Comparison of ENCODE assay signal across 1 cellular context in the genomic region with DNA sequence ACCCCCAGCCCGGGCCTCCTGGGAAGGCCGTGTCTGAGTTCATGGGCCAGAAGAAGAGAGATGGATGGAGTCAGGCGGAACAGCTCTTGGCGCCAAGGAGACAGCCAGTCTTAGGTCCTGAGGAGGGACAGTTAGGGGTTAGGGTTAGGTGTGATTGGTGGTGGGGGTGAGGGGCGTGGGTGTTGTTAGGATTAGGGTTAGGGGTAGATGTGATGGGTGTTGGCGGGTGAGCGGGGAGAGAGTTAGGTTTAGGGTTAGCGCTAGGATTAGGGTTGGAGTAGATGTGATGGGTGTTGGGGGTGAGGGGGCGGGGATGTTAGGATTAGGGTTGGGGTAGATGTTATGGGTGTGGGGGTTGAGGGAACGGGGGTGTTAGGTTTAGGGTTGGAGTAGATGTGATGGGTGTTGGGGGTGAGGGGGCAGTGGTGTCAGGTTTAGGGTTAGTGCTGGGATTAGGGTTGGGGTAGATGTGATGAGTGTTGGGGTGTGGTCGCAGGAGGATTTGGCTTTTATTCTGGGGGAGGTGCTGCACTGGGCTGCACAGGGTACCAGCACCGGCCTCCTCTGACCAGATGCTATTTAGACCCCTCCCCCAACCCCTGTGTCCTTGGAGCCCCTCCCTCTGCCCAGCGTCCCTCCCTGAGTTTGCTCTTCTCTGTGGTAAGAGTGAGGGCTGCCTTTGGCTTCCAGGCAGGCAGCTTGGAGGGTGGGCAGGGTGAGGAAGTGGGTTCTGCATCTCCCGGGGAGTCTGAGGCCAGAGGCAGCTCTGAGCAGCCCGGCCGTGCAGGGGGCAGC.
TF ChIP-seq lines count a peak whose summit lies in the region.

No MANE protein-coding gene starts in this region.

TF ChIP-seq in IMR-90, 13 proteins besides CTCF, POLR2A, EP300 and RAD21 (continued from another document):
- no peak for TF ChIP-seq USF2 (IDR thresholded peaks at IDR 0.05; ENCODE audit: low read depth, low read length)
- no peak for TF ChIP-seq CEBPB (IDR thresholded peaks at IDR 0.05; ENCODE audit: low read depth, low read length)
- no peak for TF ChIP-seq BHLHE40 (IDR thresholded peaks at IDR 0.05; ENCODE audit: low read depth, low read length)
- no peak for TF ChIP-seq ELK1 (IDR thresholded peaks at IDR 0.05; ENCODE audit: borderline replicate concordance, low read depth, low read length)
- no peak for TF ChIP-seq MAZ (IDR thresholded peaks at IDR 0.05; ENCODE audit: borderline replicate concordance, low read depth, low read length)
- TF ChIP-seq MXI1 (IDR thresholded peaks at IDR 0.05; ENCODE audit: borderline replicate concordance, low read depth, low read length), result no peak
- TF ChIP-seq RFX5 (IDR thresholded peaks at IDR 0.05; ENCODE audit: low read depth, low read length), result no peak
- no peak for TF ChIP-seq CHD1 (IDR thresholded peaks at IDR 0.05; ENCODE audit: low read depth, low read length)
